In genomic region chr22:22069450-22070370, GRCh38 we compare ENCODE assay signal across 1 cellular context.
TF ChIP-seq lines count a peak whose summit lies in the region.

No MANE protein-coding gene starts in this region.

TF ChIP-seq in K562, 482 proteins besides CTCF, POLR2A, EP300 and RAD21 (continues in another document):
- TF ChIP-seq BRD4 (IDR thresholded peaks at IDR 0.05): no peak
- TF ChIP-seq POLR3G (IDR thresholded peaks at IDR 0.05; ENCODE audit: extremely low read depth, insufficient read length, insufficient replicate concordance): no peak
- TF ChIP-seq CREB1 (IDR thresholded peaks at IDR 0.05): no peak
- no peak for TF ChIP-seq CREB1 (CRISPR knock-in tag; IDR thresholded peaks at IDR 0.05)
- TF ChIP-seq HNRNPL (IDR thresholded peaks at IDR 0.05; ENCODE audit: low read depth, low read length): no peak
- TF ChIP-seq ATF6 (CRISPR knock-in tag; IDR thresholded peaks at IDR 0.05): no peak
- peak; percentile 19; the same call in 1 of the 2 replicates for TF ChIP-seq FOXP1 (CRISPR knock-in tag; IDR thresholded peaks at IDR 0.05)
- no peak for TF ChIP-seq JUN (IDR thresholded peaks at IDR 0.05; ENCODE audit: borderline replicate concordance, low read depth, low read length)
- 0 out of 2 replicates have a peak, but pooled peaks have one; percentile 35 for TF ChIP-seq JUN (CRISPR knock-in tag; IDR thresholded peaks at IDR 0.05; ENCODE audit: borderline replicate concordance)
- no peak for TF ChIP-seq MTA3 (IDR thresholded peaks at IDR 0.05; ENCODE audit: borderline replicate concordance)
- no peak for TF ChIP-seq EP400 (IDR thresholded peaks at IDR 0.05)
- TF ChIP-seq ILK (tag; IDR thresholded peaks at IDR 0.05; ENCODE audit: borderline replicate concordance, low read depth): no peak
- no peak for TF ChIP-seq GTF3C2 (IDR thresholded peaks at IDR 0.05; ENCODE audit: borderline replicate concordance, extremely low read depth, insufficient read length)
- TF ChIP-seq DPF2 (IDR thresholded peaks at IDR 0.05): no peak
- TF ChIP-seq FOXO4 (CRISPR knock-in tag; IDR thresholded peaks at IDR 0.05): 0 out of 2 replicates have a peak, but pooled peaks have one; percentile 35
- TF ChIP-seq PML (IDR thresholded peaks at IDR 0.05; ENCODE audit: low read length): no peak
- no peak for TF ChIP-seq TAL1 (IDR thresholded peaks at IDR 0.05)
- no peak for TF ChIP-seq THAP12 (CRISPR knock-in tag; IDR thresholded peaks at IDR 0.05)
- peak; percentile 29; the same call in 1 of the 2 replicates for TF ChIP-seq RB1 (IDR thresholded peaks at IDR 0.05; ENCODE audit: low read depth)
- TF ChIP-seq NR2C2 (CRISPR knock-in tag; IDR thresholded peaks at IDR 0.05): no peak
- no peak for TF ChIP-seq NR2C2 (tag; IDR thresholded peaks at IDR 0.05)
- TF ChIP-seq DEAF1 (CRISPR knock-in tag; IDR thresholded peaks at IDR 0.05): no peak
- TF ChIP-seq CUX1 (CRISPR knock-in tag; IDR thresholded peaks at IDR 0.05): no peak
- no peak for TF ChIP-seq ZNF740 (CRISPR knock-in tag; IDR thresholded peaks at IDR 0.05)
- TF ChIP-seq ZNF740 (tag; IDR thresholded peaks at IDR 0.05): no peak
- TF ChIP-seq KAT7 (CRISPR knock-in tag; IDR thresholded peaks at IDR 0.05; ENCODE audit: borderline replicate concordance): no peak
- TF ChIP-seq RBM15 (IDR thresholded peaks at IDR 0.05; ENCODE audit: insufficient read depth, low read length): no peak
- no peak for TF ChIP-seq POLR2B (IDR thresholded peaks at IDR 0.05; ENCODE audit: low read depth, partially characterized antibody)
- TF ChIP-seq NFXL1 (CRISPR knock-in tag; IDR thresholded peaks at IDR 0.05): no peak
- no peak for TF ChIP-seq ZNF395 (CRISPR knock-in tag; IDR thresholded peaks at IDR 0.05)
- no peak for TF ChIP-seq ZZZ3 (IDR thresholded peaks at IDR 0.05)
- no peak for TF ChIP-seq ZNF23 (CRISPR knock-in tag; IDR thresholded peaks at IDR 0.05)
- no peak for TF ChIP-seq CBX1 (IDR thresholded peaks at IDR 0.05; ENCODE audit: low read depth)
- no peak for TF ChIP-seq THRB (CRISPR knock-in tag; conservative IDR thresholded peaks at IDR 0.05)
- TF ChIP-seq ASH1L (IDR thresholded peaks at IDR 0.05; ENCODE audit: borderline replicate concordance, low read depth, partially characterized antibody): no peak
- TF ChIP-seq ARID2 (IDR thresholded peaks at IDR 0.05): no peak
- TF ChIP-seq KAT2B (IDR thresholded peaks at IDR 0.05; ENCODE audit: low read depth, low read length): no peak
- TF ChIP-seq RHOXF2B (CRISPR knock-in tag; conservative IDR thresholded peaks at IDR 0.05): no peak
- TF ChIP-seq E2F4 (CRISPR knock-in tag; IDR thresholded peaks at IDR 0.05; ENCODE audit: low read depth): no peak
- TF ChIP-seq USF1 (CRISPR knock-in tag; IDR thresholded peaks at IDR 0.05): peak; percentile 45; the same call in 1 of the 2 replicates
- TF ChIP-seq NCOA4 (IDR thresholded peaks at IDR 0.05; ENCODE audit: partially characterized antibody): no peak
